In the genomic region with DNA sequence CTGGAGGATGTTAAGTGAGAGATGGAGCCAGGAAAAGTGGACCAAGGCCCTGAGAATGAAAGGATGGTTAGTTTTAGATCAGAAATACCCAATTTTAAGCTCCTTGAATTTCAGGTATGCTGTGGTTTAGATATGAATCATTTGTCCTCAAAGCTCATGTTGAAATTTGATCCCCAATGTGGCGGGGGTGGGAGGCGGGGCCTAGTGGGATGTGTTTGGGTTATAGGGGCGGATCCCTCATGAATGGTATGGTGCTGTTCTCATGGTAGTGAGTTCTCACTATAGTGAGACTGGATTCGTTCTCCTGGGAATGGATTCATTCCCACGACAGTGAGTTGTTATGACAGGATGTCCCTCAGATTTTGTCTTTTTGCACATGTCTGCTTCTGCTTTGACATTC, we compare ENCODE assay signal across 15 cellular contexts. TPM values are rescaled to one million over a fixed set of nuclear protein-coding genes. Genes with fewer than 3 reads are reported as not detected.
A peak's percentile ranks its signal among the peaks of the same experiment; 100 is the strongest.
DNase-seq lines count a peak whose midpoint lies in the region; ATAC-seq, FAIRE-seq and TF ChIP-seq lines count a peak whose summit lies in the region.
"Had no signal": no experiment of that assay in that cellular context is flagged by ENCODE, and none has a peak within 500 bp of the region (broad histone marks: within the 10 kb centered on the region; RNA-seq: fewer than 3 reads in every experiment).

No MANE protein-coding gene starts in this region.

- H3K4me3 ChIP-seq in breast epithelium (no peak overlapping the region), PC-9 (no peak overlapping the region)

- H3K27me3 ChIP-seq in breast epithelium (no peaks in the 10 kb centered on the region), PC-9 (ENCODE audit: insufficient read depth, low read depth) (no peaks in the 10 kb centered on the region)

- TF ChIP-seq POLR2A in breast epithelium (IDR thresholded peaks at IDR 0.05) = no peak

- no peaks in the 10 kb centered on the region for H3K36me3 ChIP-seq in breast epithelium
- H3K36me3 ChIP-seq in PC-9 (ENCODE audit: low read depth) = no peaks in the 10 kb centered on the region

- H3K4me1 ChIP-seq in breast epithelium (no peaks in the 10 kb centered on the region), PC-9 (replicated peaks; ENCODE audit: insufficient read depth) (peaks cover 19% of the 10 kb centered on the region)

- no peaks in the 10 kb centered on the region for H3K9me3 Mint-ChIP-seq in MCF 10A (ENCODE audit: unreplicated experiment)

- H4K20me1 ChIP-seq in PC-9 (ENCODE audit: insufficient read depth) = no peaks in the 10 kb centered on the region

- DNase-seq in MCF 10A (ENCODE audit: unreplicated experiment) (peak; percentile 93), breast epithelium (ENCODE audit: low spot score in 2 of 2) (no peak), PC-9 (peak; percentile 27 to 92), epithelial cell of prostate (ENCODE audit: low read depth, low spot score) (peak; percentile 73), urothelium cell line (ENCODE audit: low spot score) (peak; percentile 61), hypothalamus (lab: John Stamatoyannopoulos, UW) (no peak)
- DNase-seq: activated CD8-positive, alpha-beta memory T cell treated with anti-CD3 and anti-CD28 coated beads for 24 hours; activated naive CD4-positive, alpha-beta T cell treated with anti-CD3 and anti-CD28 coated beads, Interleukin-2, amount 50 U/mL, for 16 hours; NCI-H2081; stimulated activated CD4-positive, alpha-beta T cell treated with anti-CD3 and anti-CD28 coated beads, Interleukin-1b, Interleukin-23, amount 100 ng/mL, for 48 hours; T-helper 2 cell had no signal

- peaks cover 7% of the 10 kb centered on the region for H3F3A ChIP-seq in PC-9 (ENCODE audit: insufficient read depth, low read depth)

- H3K9me3 ChIP-seq in breast epithelium (no peaks in the 10 kb centered on the region), PC-9 (ENCODE audit: insufficient read depth, low read depth) (no peaks in the 10 kb centered on the region)

- POLR2A ChIA-PET in MCF 10A (lab: Yijun Ruan, JAX) = interaction anchor here (0.5 to 1.9 kb wide), 10 partner anchors 8 to 724 kb away, joined by 3 to 8 read pairs (median 4); a partner anchor contains a TSS
- POLR2A ChIA-PET in PC-9 (lab: Charles Lee; ENCODE audit: unreplicated experiment) = interaction anchor here (0.6 to 0.7 kb wide), 9 partner anchors 9 to 751 kb away, joined by 3 to 19 read pairs (median 6); no protein-coding TSS in a partner anchor

- H3K27ac ChIP-seq in breast epithelium (no peak overlapping the region), PC-9 (peak overlapping the region; percentile 62), epithelial cell of prostate (peak overlapping the region; percentile 25)

- peak overlapping the region; percentile 42 for H3K4me2 ChIP-seq in PC-9

- H3K27ac Mint-ChIP-seq in MCF 10A (ENCODE audit: low read depth, unreplicated experiment) = no peak overlapping the region

- no peaks in the 10 kb centered on the region for H3K27me3 Mint-ChIP-seq in MCF 10A (ENCODE audit: insufficient read depth, unreplicated experiment)

- FAIRE-seq in urothelium cell line (lab: Jason Lieb, UNC) = no peak
- FAIRE-seq: colon, islet of Langerhans had no signal

- peaks cover 12% of the 10 kb centered on the region for H3K4me1 Mint-ChIP-seq in MCF 10A (ENCODE audit: insufficient read depth, unreplicated experiment)

- CTCF ChIA-PET in MCF 10A (lab: Yijun Ruan, JAX) (interaction anchor here (0.8 to 1.9 kb wide), 4 partner anchors 8 to 128 kb away, joined by 3 to 10 read pairs (median 4); a partner anchor contains a TSS), PC-9 (lab: Charles Lee) (interaction anchor here (0.6 to 0.7 kb wide), 3 partner anchors 70 to 246 kb away, joined by 3 to 14 read pairs (median 5); a partner anchor contains a TSS)

- no peaks in the 10 kb centered on the region for H3K36me3 Mint-ChIP-seq in MCF 10A (ENCODE audit: insufficient read depth, unreplicated experiment)

- BruUV-seq in MCF 10A (replicated peaks; lab: Mats Ljungman, UMichigan) (no TSS peak), PC-9 (replicated peaks; lab: Mats Ljungman, UMichigan) (no TSS peak)

- H3K79me2 ChIP-seq in PC-9 (ENCODE audit: low read depth) = peaks cover 69% of the 10 kb centered on the region

- no peak overlapping the region for H3K4me3 Mint-ChIP-seq in MCF 10A (ENCODE audit: unreplicated experiment)

- H3K9me2 ChIP-seq in PC-9 (ENCODE audit: insufficient read depth) = no peaks in the 10 kb centered on the region

- H2AFZ ChIP-seq in PC-9 = no peak overlapping the region

- TF ChIP-seq CTCF in MCF 10A (IDR thresholded peaks at IDR 0.05; ENCODE audit: unreplicated experiment) (no peak), breast epithelium (IDR thresholded peaks at IDR 0.05) (no peak), PC-9 (conservative IDR thresholded peaks at IDR 0.05) (no peak)

- no peak for ATAC-seq in HG03135 (IDR thresholded peaks at IDR 0.05; ENCODE audit: unreplicated experiment)
- no peak for ATAC-seq in HG03045 (IDR thresholded peaks at IDR 0.05; ENCODE audit: unreplicated experiment)

- intact Hi-C loops in MCF 10A (cut with micrococcal nuclease) = no loop called here
- intact Hi-C loops in breast epithelium (cut with DNase I; ENCODE audit: low total_unique reads) = no loop called here
- intact Hi-C loops in PC-9 (cut with micrococcal nuclease; ENCODE audit: unreplicated experiment) = loop anchor here (1.0 kb wide), 1 partner anchor 21 kb away; no protein-coding TSS in a partner anchor

RNA-seq across cellular contexts. Expression of a gene that starts 11.4 kb away (rescaled TPM):
- total RNA-seq in MCF 10A (2022) (25.9 and 26.7 TPM in 2 replicates), breast epithelium (10 to 100 TPM in 2 of 3 donors, 1 to 10 TPM in 1; 2.4 to 53.1 (median 22.0) TPM), PC-9 (2021) (23.3 and 25.4 TPM in 2 replicates)

Comparison
In these comparisons a context has a peak if more than half of its experiments do, and no peak if none do; other contexts are left out.
1. DNase-seq: peak in MCF 10A (single experiment), PC-9 (2 of 2), epithelial cell of prostate (single experiment) and urothelium cell line (single experiment); none in breast epithelium (0 of 2) and hypothalamus (0 of 51).
2. H3K27ac ChIP-seq: peak in PC-9 (single experiment) and epithelial cell of prostate (single experiment); none in breast epithelium (0 of 2).